Comparison of ENCODE assay signal across 30 cellular contexts in genomic region chr5:113804943-113805342, GRCh38.
DNase-seq lines count a peak whose midpoint lies in the region; FAIRE-seq and TF ChIP-seq lines count a peak whose summit lies in the region.
"Had no signal": no experiment of that assay in that cellular context is flagged by ENCODE, and none has a peak within 500 bp of the region (broad histone marks: within the 10 kb centered on the region; RNA-seq: fewer than 3 reads in every experiment).

No MANE protein-coding gene starts in this region.

- H2AFZ ChIP-seq in astrocyte (ENCODE audit: low read depth, low read length): no peak overlapping the region

- peak overlapping the region; percentile 21 for H3K27ac Mint-ChIP-seq in astrocyte (ENCODE audit: unreplicated experiment)
- H3K27ac Mint-ChIP-seq: B cell; CD8-positive, alpha-beta T cell had no signal

- H4K20me1 ChIP-seq in astrocyte (ENCODE audit: insufficient read depth, low read length): no peaks in the 10 kb centered on the region

- no peaks in the 10 kb centered on the region for H3K79me2 ChIP-seq in astrocyte (ENCODE audit: insufficient read depth, low read length)

- H3K9me3 ChIP-seq in astrocyte (ENCODE audit: insufficient read depth, low read depth, low read length): no peaks in the 10 kb centered on the region
- H3K9me3 ChIP-seq: Caco-2, Peyer's patch, SK-N-SH had no signal

- H3K4me2 ChIP-seq in astrocyte (ENCODE audit: low read length): no peak overlapping the region

- H3K27ac ChIP-seq in astrocyte (ENCODE audit: low read depth, low read length): no peak overlapping the region
- H3K27ac ChIP-seq: 22Rv1, C4-2B, Peyer's patch had no signal

- H3K4me3 ChIP-seq in astrocyte (ENCODE audit: insufficient read depth, low read depth, low read length): no peak overlapping the region
- H3K4me3 ChIP-seq: Peyer's patch had no signal

- TF ChIP-seq CTCF in astrocyte (IDR thresholded peaks at IDR 0.05; ENCODE audit: insufficient read depth, low read depth, low read length): no peak

- peaks cover 27% of the 10 kb centered on the region for H3K4me1 Mint-ChIP-seq in astrocyte (ENCODE audit: low read depth, unreplicated experiment)
- H3K4me1 Mint-ChIP-seq: B cell had no signal

- H3K4me3 Mint-ChIP-seq in astrocyte (ENCODE audit: unreplicated experiment): no peak overlapping the region
- H3K4me3 Mint-ChIP-seq: B cell; CD8-positive, alpha-beta T cell had no signal

- no peaks in the 10 kb centered on the region for H3K27me3 ChIP-seq in astrocyte (ENCODE audit: insufficient read depth, low read length)
- H3K27me3 ChIP-seq: Peyer's patch had no signal

- no peak overlapping the region for H3K9ac ChIP-seq in astrocyte (ENCODE audit: low read length)
- H3K9ac ChIP-seq: SK-N-SH had no signal

- no peaks in the 10 kb centered on the region for H3K27me3 Mint-ChIP-seq in astrocyte (ENCODE audit: low read depth, unreplicated experiment)
- H3K27me3 Mint-ChIP-seq: B cell had no signal

- no peaks in the 10 kb centered on the region for H3K36me3 ChIP-seq in astrocyte (ENCODE audit: insufficient read depth, low read length)
- H3K36me3 ChIP-seq: Peyer's patch had no signal

- peaks cover 14% of the 10 kb centered on the region for H3K4me1 ChIP-seq in astrocyte (ENCODE audit: insufficient read depth, low read length)
- H3K4me1 ChIP-seq: Caco-2, Peyer's patch had no signal

- H3K36me3 Mint-ChIP-seq in astrocyte (ENCODE audit: low read depth, unreplicated experiment): no peaks in the 10 kb centered on the region
- H3K36me3 Mint-ChIP-seq: CD8-positive, alpha-beta T cell had no signal

- no peak for FAIRE-seq in astrocyte (lab: Jason Lieb, UNC)
- FAIRE-seq: GM12892, GM18507, HTR-8/SVneo had no signal

- no peaks in the 10 kb centered on the region for H3K9me3 Mint-ChIP-seq in astrocyte (ENCODE audit: unreplicated experiment)

- peak; percentile 23 for DNase-seq in NCI-H146 (lab: John Stamatoyannopoulos, UW)
- no peak for DNase-seq in NCI-H146 treated with DMSO at 0.1 percent for 48 hours (lab: John Stamatoyannopoulos, UW; ENCODE audit: unreplicated experiment)
- DNase-seq in ELF-1 (ENCODE audit: low read depth, low spot score): peak; percentile 40
- no peak for DNase-seq in astrocyte (ENCODE audit: low read depth)
- peak; percentile 22 for DNase-seq in iPS-NIHi7 (ENCODE audit: extremely low spot score)
- no peak for DNase-seq in NCI-H524 (lab: John Stamatoyannopoulos, UW)
- DNase-seq in cortex of kidney (lab: John Stamatoyannopoulos, UW): no peak
- DNase-seq in NK-92 treated with Interleukin-12 subunit alpha and Interleukin-12 subunit beta, amount 100 ng/mL, for 24 hours (lab: John Stamatoyannopoulos, UW): no peak
- DNase-seq: Caco-2; CD8-positive, alpha-beta T cell; DMS 273 treated with DMSO at 0.1 percent for 48 hours; DMS79 treated with DMSO at 0.1 percent for 48 hours; H7; KBM-7; MV-4-11; NCI-H1105; NCI-H1694; NCI-H2029 treated with DMSO at 0.1 percent for 48 hours; NCI-H2171; NCI-H510A; Peyer's patch; SIG-M5; SK-N-SH; SW 1271 had no signal

Comparison
In these comparisons a context has a peak if more than half of its experiments do, and no peak if none do; other contexts are left out.
1. DNase-seq: peak in NCI-H146 (single experiment), ELF-1 (single experiment) and iPS-NIHi7 (single experiment); none in NCI-H146 treated with DMSO at 0.1 percent for 48 hours (single experiment), astrocyte (single experiment), NCI-H524 (0 of 2), cortex of kidney (single experiment) and NK-92 treated with Interleukin-12 subunit alpha and Interleukin-12 subunit beta, amount 100 ng/mL, for 24 hours (single experiment).